In the genomic region with DNA sequence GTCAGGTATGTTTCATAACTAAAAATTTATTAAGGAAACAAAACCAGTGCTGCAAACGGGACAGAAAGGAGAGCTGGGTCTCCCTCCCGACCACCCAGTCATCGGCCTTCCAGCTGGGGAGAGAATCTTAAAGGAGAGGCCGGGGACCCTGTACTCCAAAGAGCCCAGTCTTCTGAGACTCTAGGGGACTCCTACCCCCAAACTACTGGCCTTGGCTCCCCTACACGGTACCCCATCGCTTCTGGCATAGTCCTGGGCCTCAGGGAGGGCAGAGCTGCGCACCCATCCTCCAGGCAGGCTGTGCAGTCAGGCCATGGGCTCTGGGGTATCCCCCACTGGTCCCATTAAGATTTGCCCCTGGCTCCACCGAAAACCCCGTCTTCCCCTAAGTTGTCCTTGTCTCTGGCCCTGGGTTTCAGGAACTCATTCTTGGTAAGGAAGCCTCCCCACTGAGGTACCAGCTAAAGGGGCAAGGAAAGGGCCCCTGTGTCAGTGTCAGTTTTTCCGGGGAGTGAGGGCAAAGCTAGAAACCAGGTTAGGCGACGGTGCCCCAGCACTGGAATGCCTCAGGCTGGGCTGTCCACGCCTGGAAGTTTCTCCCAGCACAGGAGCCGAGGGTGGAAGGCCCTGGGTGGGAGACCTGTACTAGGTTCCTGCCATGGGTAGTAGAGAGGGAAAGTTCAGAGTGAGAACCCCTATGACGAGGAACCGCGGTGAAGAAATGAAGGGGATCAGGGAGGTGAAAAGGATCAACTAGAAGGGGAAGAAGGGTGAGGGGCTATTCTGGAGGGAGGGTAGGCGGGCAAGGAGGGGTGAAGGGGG, we compare ENCODE assay signal across 11 cellular contexts. TPM values are rescaled to one million over a fixed set of nuclear protein-coding genes. Genes with fewer than 3 reads are reported as not detected.
A peak's percentile ranks its signal among the peaks of the same experiment; 100 is the strongest.
DNase-seq lines count a peak whose midpoint lies in the region; ATAC-seq, FAIRE-seq and TF ChIP-seq lines count a peak whose summit lies in the region.
"Had no signal": no experiment of that assay in that cellular context is flagged by ENCODE, and none has a peak within 500 bp of the region (broad histone marks: within the 10 kb centered on the region; RNA-seq: fewer than 3 reads in every experiment).

No MANE protein-coding gene starts in this region.

- ATAC-seq in stimulated activated naive B cell treated with anti-CD40 and anti-IgM and Interleukin-4, amounts not matched to agents 10 μg/mL and 1 μg/mL and 100 μg/mL, for 72 hours (replicated peaks): no peak

- FAIRE-seq in kidney (lab: Jason Lieb, UNC): no peak

- H3K27me3 Mint-ChIP-seq in activated naive CD8-positive, alpha-beta T cell treated with anti-CD3 and anti-CD28 coated beads for 36 hours: peaks cover 3% of the 10 kb centered on the region
- peaks cover 8 to 10% of the 10 kb centered on the region in 2 donors for H3K27me3 Mint-ChIP-seq in stimulated activated naive B cell treated with anti-CD40 and anti-IgM and Interleukin-4, amounts not matched to agents 10 μg/mL and 1 μg/mL and 100 μg/mL, for 72 hours

- peak overlapping the region in 1 of 2 donors; percentile 23 for H3K9ac ChIP-seq in kidney (ENCODE audit: low read length in 2 of 2)

- TF ChIP-seq CTCF in kidney (IDR thresholded peaks at IDR 0.05; ENCODE audit: borderline replicate concordance, extremely low read depth, insufficient read depth): no peak

- H3K4me3 Mint-ChIP-seq in activated naive CD8-positive, alpha-beta T cell treated with anti-CD3 and anti-CD28 coated beads for 36 hours: peak overlapping the region; percentile 57
- H3K4me3 Mint-ChIP-seq in stimulated activated naive B cell treated with anti-CD40 and anti-IgM and Interleukin-4, amounts not matched to agents 10 μg/mL and 1 μg/mL and 100 μg/mL, for 72 hours: peak overlapping the region; percentile 71

- peaks cover 53% of the 10 kb centered on the region for H3K36me3 Mint-ChIP-seq in activated naive CD8-positive, alpha-beta T cell treated with anti-CD3 and anti-CD28 coated beads for 36 hours
- H3K36me3 Mint-ChIP-seq in stimulated activated naive B cell treated with anti-CD40 and anti-IgM and Interleukin-4, amounts not matched to agents 10 μg/mL and 1 μg/mL and 100 μg/mL, for 72 hours: peaks cover 48 to 50% of the 10 kb centered on the region in 2 donors

- peaks cover 18% of the 10 kb centered on the region for H3K4me1 Mint-ChIP-seq in activated naive CD8-positive, alpha-beta T cell treated with anti-CD3 and anti-CD28 coated beads for 36 hours
- peaks cover 31 to 55% of the 10 kb centered on the region in 2 donors for H3K4me1 Mint-ChIP-seq in stimulated activated naive B cell treated with anti-CD40 and anti-IgM and Interleukin-4, amounts not matched to agents 10 μg/mL and 1 μg/mL and 100 μg/mL, for 72 hours

- H3K4me3 ChIP-seq in H7 (ENCODE audit: insufficient read depth, low read depth, low read length): no peak overlapping the region
- no peak overlapping the region for H3K4me3 ChIP-seq in kidney (ENCODE audit: low read length in 2 of 2)
- H3K4me3 ChIP-seq: smooth muscle cell had no signal

- H3K9me3 ChIP-seq in kidney (ENCODE audit: control insufficient read depth in 1 of 2, low read length in 2 of 2): no peaks in the 10 kb centered on the region

- peak overlapping the region; percentile 67 to 83 for H3K27ac ChIP-seq in kidney (ENCODE audit: low read depth in 2 of 2, low read length in 2 of 2)

- no peak overlapping the region for H3K27ac Mint-ChIP-seq in activated naive CD8-positive, alpha-beta T cell treated with anti-CD3 and anti-CD28 coated beads for 36 hours
- H3K27ac Mint-ChIP-seq in stimulated activated naive B cell treated with anti-CD40 and anti-IgM and Interleukin-4, amounts not matched to agents 10 μg/mL and 1 μg/mL and 100 μg/mL, for 72 hours: peak overlapping the region; percentile 86

- H3K27me3 ChIP-seq in H7 (ENCODE audit: control insufficient read depth, insufficient read depth, low read length): peaks cover 40% of the 10 kb centered on the region

- peak; percentile 54 for DNase-seq in H7
- DNase-seq in activated naive CD8-positive, alpha-beta T cell treated with anti-CD3 and anti-CD28 coated beads for 36 hours: no peak
- no peak for DNase-seq in kidney
- no peak for DNase-seq in stimulated activated naive B cell treated with anti-CD40 and anti-IgM and Interleukin-4, amounts not matched to agents 10 μg/mL and 1 μg/mL and 100 μg/mL, for 72 hours
- DNase-seq in stimulated activated CD4-positive, alpha-beta T cell treated with anti-CD3 and anti-CD28 coated beads, Interleukin-4, amount 100 ng/mL, for 1 hour: no peak
- no peak for DNase-seq in T-helper 9 cell
- no peak for DNase-seq in dermis blood vessel endothelial cell
- DNase-seq: NCI-H2171 treated with DMSO at 0.1 percent for 48 hours; stimulated activated naive CD4-positive, alpha-beta T cell had no signal

- H3K9me3 Mint-ChIP-seq in activated naive CD8-positive, alpha-beta T cell treated with anti-CD3 and anti-CD28 coated beads for 36 hours: no peaks in the 10 kb centered on the region
- no peaks in the 10 kb centered on the region for H3K9me3 Mint-ChIP-seq in stimulated activated naive B cell treated with anti-CD40 and anti-IgM and Interleukin-4, amounts not matched to agents 10 μg/mL and 1 μg/mL and 100 μg/mL, for 72 hours

- H3K36me3 ChIP-seq in H7 (replicated peaks; ENCODE audit: control insufficient read depth, insufficient read depth, low read length) (peaks cover 1% of the 10 kb centered on the region), kidney (ENCODE audit: control insufficient read depth in 1 of 2, insufficient read depth in 2 of 2, low read length in 2 of 2) (no peaks in the 10 kb centered on the region)

- intact Hi-C loops in kidney (cut with DNase I): loop anchor here (5.0 kb wide), 1 partner anchor 182 kb away; no protein-coding TSS in a partner anchor

- H3K4me1 ChIP-seq in kidney (ENCODE audit: control insufficient read depth in 1 of 2, insufficient read depth in 1 of 2, low read depth in 1 of 2, low read length in 2 of 2): peaks cover 0 to 14% of the 10 kb centered on the region in 2 donors

RNA-seq across cellular contexts. Expression of a gene that starts 5.1 kb away (rescaled TPM):
- 0.03 and 0.63 TPM in 2 replicates for total RNA-seq in H7 (2014; rRNA removed; shearing (Covaris generic))
- 10 to 100 TPM; 36.7 to 37.8 TPM for total RNA-seq in activated naive CD8-positive, alpha-beta T cell treated with anti-CD3 and anti-CD28 coated beads for 36 hours
- total RNA-seq in kidney (13.0 TPM), dermis blood vessel endothelial cell (117 and 120 TPM in 2 replicates)
- polyA plus RNA-seq in kidney (ENCODE audit: insufficient read depth, low read depth, low replicate concordance): 2.7 TPM

RNA-seq across cellular contexts. Expression of a gene that starts 18.2 kb away (rescaled TPM):
- 23.1 and 25.1 TPM in 2 replicates for total RNA-seq in H7 (2014; rRNA removed; shearing (Covaris generic))
- total RNA-seq in activated naive CD8-positive, alpha-beta T cell treated with anti-CD3 and anti-CD28 coated beads for 36 hours: 10 to 100 TPM; 38.4 to 39.0 TPM
- 22.9 TPM for total RNA-seq in kidney
- polyA plus RNA-seq in kidney (ENCODE audit: insufficient read depth, low read depth, low replicate concordance): 63.6 TPM
- total RNA-seq in dermis blood vessel endothelial cell: 43.5 and 77.1 TPM in 2 replicates

RNA-seq across cellular contexts. Expression of a gene that starts 30.1 kb away (rescaled TPM):
- total RNA-seq in H7 (2014; rRNA removed; shearing (Covaris generic)): 37.0 and 53.6 TPM in 2 replicates
- total RNA-seq in activated naive CD8-positive, alpha-beta T cell treated with anti-CD3 and anti-CD28 coated beads for 36 hours: 10 to 100 TPM; 34.7 to 35.3 TPM
- 49.4 TPM for total RNA-seq in kidney
- 23.3 TPM for polyA plus RNA-seq in kidney (ENCODE audit: insufficient read depth, low read depth, low replicate concordance)
- total RNA-seq in dermis blood vessel endothelial cell: 18.4 and 25.7 TPM in 2 replicates

RNA-seq across cellular contexts. Expression of a gene that starts 34.9 kb away (rescaled TPM):
- total RNA-seq in H7 (2014; rRNA removed; shearing (Covaris generic)): 4.0 and 7.0 TPM in 2 replicates
- under 1 TPM; 0.64 to 0.80 TPM for total RNA-seq in activated naive CD8-positive, alpha-beta T cell treated with anti-CD3 and anti-CD28 coated beads for 36 hours
- total RNA-seq in kidney (10.7 TPM), dermis blood vessel endothelial cell (0.51 and 0.60 TPM in 2 replicates)
- 2.0 TPM for polyA plus RNA-seq in kidney (ENCODE audit: insufficient read depth, low read depth, low replicate concordance)
- total RNA-seq: kidney epithelial cell, smooth muscle cell had no signal
- polyA plus RNA-seq: smooth muscle cell had no signal
